ENCODE assay signal across 14 cellular contexts in the genomic region with DNA sequence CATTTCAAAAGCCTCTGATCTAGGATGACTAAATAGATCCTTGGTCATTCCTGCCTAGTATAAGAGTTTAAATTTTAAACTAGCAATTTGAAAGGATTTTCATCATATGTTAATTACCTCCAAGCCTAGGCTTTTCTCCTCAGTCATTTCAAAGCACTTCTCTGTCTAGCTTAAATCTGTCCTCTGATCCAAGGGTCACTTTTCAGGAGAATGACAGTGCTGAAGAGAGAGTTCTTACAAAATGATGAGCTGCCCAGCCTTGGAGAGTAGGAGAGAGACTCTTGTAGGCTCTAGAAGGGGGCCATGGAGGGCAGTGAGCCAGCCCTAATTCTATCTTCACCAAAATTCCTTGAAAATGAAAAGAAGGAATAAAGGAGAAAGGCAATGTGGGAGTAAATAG. TPM values are rescaled to one million over a fixed set of nuclear protein-coding genes. Genes with fewer than 3 reads are reported as not detected.
DNase-seq lines count a peak whose midpoint lies in the region; ATAC-seq and TF ChIP-seq lines count a peak whose summit lies in the region.
"Had no signal": no experiment of that assay in that cellular context is flagged by ENCODE, and none has a peak within 500 bp of the region (broad histone marks: within the 10 kb centered on the region; RNA-seq: fewer than 3 reads in every experiment).

No MANE protein-coding gene starts in this region.

- H3K27ac ChIP-seq in right atrium auricular region (peak overlapping the region; percentile 14 to 52), left lung (no peak overlapping the region), esophagus squamous epithelium (peak overlapping the region in 1 of 4 donors; percentile 10)
- H3K27ac ChIP-seq: A549 had no signal

- H3K36me3 ChIP-seq in right atrium auricular region (peaks cover 13% of the 10 kb centered on the region), left lung (peaks cover 0 to 9% of the 10 kb centered on the region in 2 donors), esophagus squamous epithelium (peaks cover 0 to 31% (median 3%) of the 10 kb centered on the region in 3 donors)

- peaks cover 0 to 29% of the 10 kb centered on the region in 2 donors for H3K4me1 ChIP-seq in right atrium auricular region
- H3K4me1 ChIP-seq in left lung = peaks cover 0 to 6% of the 10 kb centered on the region in 2 donors
- peaks cover 0 to 13% (median 8%) of the 10 kb centered on the region in 3 donors for H3K4me1 ChIP-seq in esophagus squamous epithelium
- H3K4me1 ChIP-seq: A549 had no signal

- H3K4me3 ChIP-seq in right atrium auricular region (no peak overlapping the region), left lung (no peak overlapping the region), esophagus squamous epithelium (no peak overlapping the region)
- H3K4me3 ChIP-seq: A549, mucosa of descending colon had no signal

- ATAC-seq in HG03460 (IDR thresholded peaks at IDR 0.05; ENCODE audit: unreplicated experiment) = peak; percentile 28
- ATAC-seq in left lung = peak; percentile 39
- ATAC-seq: A549 had no signal

- no peak for TF ChIP-seq POLR2A in esophagus squamous epithelium (IDR thresholded peaks at IDR 0.05)

- TF ChIP-seq CTCF in right atrium auricular region (IDR thresholded peaks at IDR 0.05) = no peak
- TF ChIP-seq CTCF in left lung (IDR thresholded peaks at IDR 0.05) = no peak
- TF ChIP-seq CTCF in esophagus squamous epithelium (IDR thresholded peaks at IDR 0.05) = no peak

- H3K27me3 ChIP-seq in right atrium auricular region (no peaks in the 10 kb centered on the region), left lung (no peaks in the 10 kb centered on the region), esophagus squamous epithelium (no peaks in the 10 kb centered on the region)

- intact Hi-C loops in cardiac septum (cut with DNase I) = no loop called here
- intact Hi-C loops in left lung (cut with DNase I) = no loop called here
- intact Hi-C loops in esophagus squamous epithelium (cut with DNase I) = no loop called here

- H3K9me3 ChIP-seq in right atrium auricular region (no peaks in the 10 kb centered on the region), left lung (no peaks in the 10 kb centered on the region), esophagus squamous epithelium (no peaks in the 10 kb centered on the region)
- H3K9me3 ChIP-seq: A549, mucosa of descending colon had no signal

- no peak for DNase-seq in right atrium auricular region (ENCODE audit: low spot score)
- DNase-seq in cardiac septum (ENCODE audit: low spot score) = no peak
- DNase-seq in left lung = no peak
- DNase-seq in NCI-H2227 (lab: John Stamatoyannopoulos, UW; ENCODE audit: unreplicated experiment) = no peak
- DNase-seq in esophagus squamous epithelium (lab: John Stamatoyannopoulos, UW) = no peak
- no peak for DNase-seq in HK-2 (ENCODE audit: unreplicated experiment)
- no peak for DNase-seq in NCI-H1092 (lab: John Stamatoyannopoulos, UW)
- DNase-seq: caudate nucleus; H9; mucosa of descending colon; NCI-H526 treated with DMSO at 0.1 percent for 48 hours; stimulated activated CD4-positive, alpha-beta T cell treated with anti-CD3 and anti-CD28 coated beads, Interleukin-1b, Interleukin-23, amount 100 ng/mL, for 48 hours had no signal

RNA-seq across cellular contexts. Expression of a gene that starts 25.0 kb away (rescaled TPM):
- 1 to 10 TPM; 6.9 to 8.9 TPM for total RNA-seq in right atrium auricular region
- total RNA-seq in cardiac septum = 11.6 TPM
- 10 to 100 TPM; 31.8 to 45.9 TPM for total RNA-seq in left lung
- 10 to 100 TPM; 18.6 to 31.5 (median 27.8) TPM for total RNA-seq in esophagus squamous epithelium

RNA-seq across cellular contexts. Expression of a gene that starts 46.5 kb away (rescaled TPM):
- total RNA-seq in right atrium auricular region (10 to 100 TPM; 11.6 to 18.5 TPM), cardiac septum (21.1 TPM), left lung (10 to 100 TPM; 20.1 to 22.1 TPM), esophagus squamous epithelium (10 to 100 TPM; 13.3 to 50.6 (median 26.0) TPM)

Comparison
In these comparisons a context has a peak if more than half of its experiments do, and no peak if none do; other contexts are left out.
1. H3K27ac ChIP-seq: peak in right atrium auricular region (2 of 2); none in left lung (0 of 2).